In the genomic region with DNA sequence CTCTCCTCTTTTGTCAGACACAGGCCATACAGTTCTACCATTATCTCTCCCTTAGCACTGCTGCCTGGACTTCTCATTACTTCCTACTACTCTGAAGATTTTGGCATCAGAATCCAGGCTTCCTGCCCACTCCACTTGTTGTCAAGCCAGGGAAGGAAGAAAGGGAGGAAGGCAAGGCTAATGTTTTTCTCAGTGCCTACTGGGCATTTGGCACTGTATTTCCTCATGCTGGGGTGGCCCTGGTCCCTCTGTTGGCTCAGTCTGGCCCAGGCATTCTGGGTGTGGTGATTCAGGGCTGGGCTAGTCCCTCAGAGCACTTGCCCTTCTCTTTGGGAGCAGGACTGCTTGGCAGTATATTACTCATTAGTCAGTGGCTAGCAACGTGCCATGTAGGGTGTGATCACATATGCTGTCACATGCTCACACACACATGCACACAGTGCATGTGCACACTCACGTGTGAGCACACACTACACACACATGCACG, we compare ENCODE assay signal across 1 cellular context.
A peak's percentile ranks its signal among the peaks of the same experiment; 100 is the strongest.
TF ChIP-seq lines count a peak whose summit lies in the region.

No MANE protein-coding gene starts in this region.

TF ChIP-seq in IMR-90, 13 proteins besides CTCF, POLR2A, EP300 and RAD21 (continued from another document):
- TF ChIP-seq CHD1 (IDR thresholded peaks at IDR 0.05; ENCODE audit: low read depth, low read length), result no peak
- TF ChIP-seq BHLHE40 (IDR thresholded peaks at IDR 0.05; ENCODE audit: low read depth, low read length), result 0 out of 2 replicates have a peak, but pooled peaks have one; percentile 6
